14 cellular contexts compared by ENCODE assay signal in genomic region chr14:99749142-99749541, GRCh38. TPM values are rescaled to one million over a fixed set of nuclear protein-coding genes. Genes with fewer than 3 reads are reported as not detected.
DNase-seq lines count a peak whose midpoint lies in the region; ATAC-seq and TF ChIP-seq lines count a peak whose summit lies in the region.
"Had no signal": no experiment of that assay in that cellular context is flagged by ENCODE, and none has a peak within 500 bp of the region (broad histone marks: within the 10 kb centered on the region; RNA-seq: fewer than 3 reads in every experiment).

No MANE protein-coding gene starts in this region.

- no peak overlapping the region for H3K27ac Mint-ChIP-seq in T-helper 2 cell treated with Interferon-gamma antibody and Interleukin-4, amounts not matched to agents 5 μg/mL and 100 μg/mL, for 36 hours
- no peak overlapping the region for H3K27ac Mint-ChIP-seq in activated naive CD4-positive, alpha-beta T cell treated with anti-CD3 and anti-CD28 coated beads, Interleukin-2, amount 50 U/mL, for 72 hours
- H3K27ac Mint-ChIP-seq: activated B cell treated with CpG ODN at 0.5 μM for 24 hours; stimulated activated memory B cell treated with anti-CD40 and anti-IgM and Interleukin-4, amounts not matched to agents 10 μg/mL and 1 μg/mL and 100 μg/mL, for 72 hours had no signal

- peak; percentile 56 for DNase-seq in NCI-H2171 treated with DMSO at 0.1 percent for 48 hours (lab: John Stamatoyannopoulos, UW)
- DNase-seq in NCI-H2171 (lab: John Stamatoyannopoulos, UW): no peak
- peak; percentile 34 for DNase-seq in NCI-H69 (lab: John Stamatoyannopoulos, UW)
- no peak for DNase-seq in fibroblast of mammary gland (ENCODE audit: low read depth)
- no peak for DNase-seq in stomach
- no peak for DNase-seq in T-helper 2 cell treated with Interferon-gamma antibody and Interleukin-4, amounts not matched to agents 5 μg/mL and 100 μg/mL, for 36 hours (ENCODE audit: low spot score)
- DNase-seq in activated naive CD4-positive, alpha-beta T cell treated with anti-CD3 and anti-CD28 coated beads, Interleukin-2, amount 50 U/mL, for 72 hours (ENCODE audit: low spot score in 2 of 2): no peak
- DNase-seq in DMS153 (lab: John Stamatoyannopoulos, UW): no peak
- DNase-seq: activated B cell treated with CpG ODN at 0.5 μM for 24 hours, GDM1, KBM-7, left colon, NCI-H226 had no signal

- 79 to 91% (median 85%) methylated on average over 13 of the region's 13 CpGs for WGBS in stomach, 5 donors

- no peak for ATAC-seq in activated naive CD4-positive, alpha-beta T cell treated with anti-CD3 and anti-CD28 coated beads, Interleukin-2, amount 50 U/mL, for 72 hours
- ATAC-seq: left colon; stimulated activated memory B cell treated with anti-CD40 and anti-IgM and Interleukin-4, amounts not matched to agents 10 μg/mL and 1 μg/mL and 100 μg/mL, for 72 hours had no signal

- no peaks in the 10 kb centered on the region for H3K36me3 Mint-ChIP-seq in T-helper 2 cell treated with Interferon-gamma antibody and Interleukin-4, amounts not matched to agents 5 μg/mL and 100 μg/mL, for 36 hours (ENCODE audit: low read depth)
- H3K36me3 Mint-ChIP-seq in activated naive CD4-positive, alpha-beta T cell treated with anti-CD3 and anti-CD28 coated beads, Interleukin-2, amount 50 U/mL, for 72 hours: no peaks in the 10 kb centered on the region
- H3K36me3 Mint-ChIP-seq: stimulated activated memory B cell treated with anti-CD40 and anti-IgM and Interleukin-4, amounts not matched to agents 10 μg/mL and 1 μg/mL and 100 μg/mL, for 72 hours had no signal

- no peaks in the 10 kb centered on the region for H3K9me3 ChIP-seq in stomach

- H3K4me3 ChIP-seq in fibroblast of mammary gland (ENCODE audit: control insufficient read depth, low read depth, low read length) (no peak overlapping the region), stomach (no peak overlapping the region)

- no peak overlapping the region for H3K4me3 Mint-ChIP-seq in T-helper 2 cell treated with Interferon-gamma antibody and Interleukin-4, amounts not matched to agents 5 μg/mL and 100 μg/mL, for 36 hours
- H3K4me3 Mint-ChIP-seq: activated B cell treated with CpG ODN at 0.5 μM for 24 hours; stimulated activated memory B cell treated with anti-CD40 and anti-IgM and Interleukin-4, amounts not matched to agents 10 μg/mL and 1 μg/mL and 100 μg/mL, for 72 hours had no signal

- peak overlapping the region in 4 of 5 donors; percentile 47 to 85 (median 72) for H3K27ac ChIP-seq in stomach

- peak; percentile 23 for TF ChIP-seq CTCF in fibroblast of mammary gland (conservative IDR thresholded peaks at IDR 0.05; ENCODE audit: control insufficient read depth, insufficient read depth, low read depth, low read length)
- no peak for TF ChIP-seq CTCF in stomach (IDR thresholded peaks at IDR 0.05)

- no peaks in the 10 kb centered on the region for H3K9me3 Mint-ChIP-seq in T-helper 2 cell treated with Interferon-gamma antibody and Interleukin-4, amounts not matched to agents 5 μg/mL and 100 μg/mL, for 36 hours
- H3K9me3 Mint-ChIP-seq in activated naive CD4-positive, alpha-beta T cell treated with anti-CD3 and anti-CD28 coated beads, Interleukin-2, amount 50 U/mL, for 72 hours: no peaks in the 10 kb centered on the region
- H3K9me3 Mint-ChIP-seq: activated B cell treated with CpG ODN at 0.5 μM for 24 hours; stimulated activated memory B cell treated with anti-CD40 and anti-IgM and Interleukin-4, amounts not matched to agents 10 μg/mL and 1 μg/mL and 100 μg/mL, for 72 hours had no signal

- H3K27me3 Mint-ChIP-seq in T-helper 2 cell treated with Interferon-gamma antibody and Interleukin-4, amounts not matched to agents 5 μg/mL and 100 μg/mL, for 36 hours (ENCODE audit: low read depth): peaks cover 35% of the 10 kb centered on the region

- no peaks in the 10 kb centered on the region for H3K36me3 ChIP-seq in stomach

- intact Hi-C loops in stomach (cut with DNase I; ENCODE audit: low total_unique reads): no loop called here

- no peak for TF ChIP-seq POLR2A in stomach (IDR thresholded peaks at IDR 0.05)

- no peaks in the 10 kb centered on the region for H3K4me1 Mint-ChIP-seq in T-helper 2 cell treated with Interferon-gamma antibody and Interleukin-4, amounts not matched to agents 5 μg/mL and 100 μg/mL, for 36 hours (ENCODE audit: low read depth)

- peaks cover 39 to 79% (median 69%) of the 10 kb centered on the region in 4 donors for H3K4me1 ChIP-seq in stomach

- peaks cover 0 to 12% (median 7%) of the 10 kb centered on the region in 3 donors for H3K27me3 ChIP-seq in stomach

- no peak for TF ChIP-seq EP300 in stomach (IDR thresholded peaks at IDR 0.05)

RNA-seq across cellular contexts. Expression of gene EML1, which starts 44.1 kb away (rescaled TPM):
- 10 to 100 TPM; 30.1 to 66.5 (median 43.5) TPM for total RNA-seq in stomach
- polyA plus RNA-seq in stomach: 10 to 100 TPM in 1 of 3 donors, 1 to 10 TPM in 2; 5.8 to 11.3 (median 6.7) TPM
- 1 to 10 TPM in 1 of 2 donors, not detected in 1; 2.2 TPM for total RNA-seq in activated naive CD4-positive, alpha-beta T cell treated with anti-CD3 and anti-CD28 coated beads, Interleukin-2, amount 50 U/mL, for 72 hours
- total RNA-seq: activated B cell treated with CpG ODN at 0.5 μM for 24 hours had no signal

Comparison
In these comparisons a context has a peak if more than half of its experiments do, and no peak if none do; other contexts are left out.
1. DNase-seq: peak in NCI-H2171 treated with DMSO at 0.1 percent for 48 hours (single experiment) and NCI-H69 (single experiment); none in NCI-H2171 (single experiment), fibroblast of mammary gland (single experiment), stomach (single experiment), T-helper 2 cell treated with Interferon-gamma antibody and Interleukin-4, amounts not matched to agents 5 μg/mL and 100 μg/mL, for 36 hours (single experiment), activated naive CD4-positive, alpha-beta T cell treated with anti-CD3 and anti-CD28 coated beads, Interleukin-2, amount 50 U/mL, for 72 hours (0 of 2) and DMS153 (single experiment).
2. RNA of gene EML1, which starts 44.1 kb away (total RNA-seq): 30.1 to 66.5 TPM in stomach; 2.2 TPM in activated naive CD4-positive, alpha-beta T cell treated with anti-CD3 and anti-CD28 coated beads, Interleukin-2, amount 50 U/mL, for 72 hours; every median in the first group is over 4 times any median in the second.